Comparison of ENCODE assay signal across 1 cellular context in genomic region chr2:219122197-219122965, GRCh38.
TF ChIP-seq lines count a peak whose summit lies in the region.

No MANE protein-coding gene starts in this region.

TF ChIP-seq in K562, 482 proteins besides CTCF, POLR2A, EP300 and RAD21:
- TF ChIP-seq SPI1 (IDR thresholded peaks at IDR 0.05; ENCODE audit: borderline replicate concordance, low read depth, low read length) (0 out of 2 replicates have a peak, but pooled peaks have one; percentile 37), ZBTB11 (CRISPR knock-in tag; IDR thresholded peaks at IDR 0.05) (no peak)
